ENCODE assay signal across 1 cellular context in genomic region chr17:38617074-38617860, GRCh38.
TF ChIP-seq lines count a peak whose summit lies in the region.

No MANE protein-coding gene starts in this region.

TF ChIP-seq in HepG2, 621 proteins besides CTCF, POLR2A, EP300 and RAD21 (continued from another document):
- TF ChIP-seq FLYWCH1 (CRISPR knock-in tag; IDR thresholded peaks at IDR 0.05) (no peak), ZNF275 (CRISPR knock-in tag; IDR thresholded peaks at IDR 0.05; ENCODE audit: borderline replicate concordance) (no peak), TGIF2 (CRISPR knock-in tag; IDR thresholded peaks at IDR 0.05) (no peak), HDAC2 (CRISPR knock-in tag; IDR thresholded peaks at IDR 0.05) (no peak), ZNF703 (CRISPR knock-in tag; IDR thresholded peaks at IDR 0.05; ENCODE audit: borderline replicate concordance) (no peak), PHF20 (CRISPR knock-in tag; IDR thresholded peaks at IDR 0.05) (no peak), ZFY (CRISPR knock-in tag; IDR thresholded peaks at IDR 0.05) (peak; percentile 41; the same call in 1 of the 2 replicates), RAD51 (IDR thresholded peaks at IDR 0.05; ENCODE audit: borderline replicate concordance) (no peak), LCORL (IDR thresholded peaks at IDR 0.05) (no peak), LCORL (CRISPR knock-in tag; IDR thresholded peaks at IDR 0.05) (no peak), MAFF (IDR thresholded peaks at IDR 0.05; ENCODE audit: low read depth, low read length) (no peak), ZNF704 (CRISPR knock-in tag; IDR thresholded peaks at IDR 0.05; ENCODE audit: borderline replicate concordance) (0 out of 2 replicates have a peak, but pooled peaks have one; percentile 53), MYNN (CRISPR knock-in tag; IDR thresholded peaks at IDR 0.05; ENCODE audit: low read depth) (no peak), HBP1 (CRISPR knock-in tag; IDR thresholded peaks at IDR 0.05; ENCODE audit: low read depth) (no peak)
